Comparison of ENCODE assay signal across 21 cellular contexts in the genomic region with DNA sequence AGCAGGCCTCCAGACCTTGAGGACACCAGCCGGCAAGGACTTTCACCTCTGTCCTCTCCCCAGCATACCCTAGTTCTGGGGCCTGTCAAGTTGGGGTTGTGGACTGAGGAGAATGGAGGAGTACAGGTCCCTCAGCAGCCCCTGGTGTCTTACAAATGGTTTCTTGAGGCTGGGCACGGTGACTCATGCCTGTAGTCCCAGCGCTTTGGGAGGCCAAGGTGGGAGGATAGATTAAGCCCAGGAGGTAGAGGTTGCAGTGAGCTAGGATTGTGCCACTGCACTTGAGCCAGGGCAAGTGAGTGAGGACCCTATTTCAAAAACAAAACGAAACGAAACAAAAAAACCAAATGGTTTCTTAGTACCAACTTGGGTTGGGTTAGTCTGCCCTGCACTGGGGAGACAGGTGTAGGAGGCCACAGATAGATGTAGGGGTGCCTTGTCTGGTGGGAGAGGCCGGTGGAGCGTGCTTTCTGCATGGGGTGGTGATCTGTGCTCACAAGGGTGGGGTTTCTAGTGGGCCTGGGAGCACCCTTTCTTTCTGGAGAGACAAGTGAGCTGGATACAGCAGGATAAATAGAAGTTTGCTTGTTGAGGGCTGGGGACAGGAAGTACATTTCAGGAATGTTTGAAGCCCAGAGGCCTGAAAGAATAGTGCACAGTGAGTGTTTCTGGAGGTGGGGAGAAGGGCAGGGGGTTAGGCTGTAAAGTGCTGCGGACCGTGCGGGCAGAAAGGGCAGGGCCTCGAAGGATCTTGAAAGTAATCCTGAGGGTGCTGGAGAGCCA. TPM values are rescaled to one million over a fixed set of nuclear protein-coding genes. Genes with fewer than 3 reads are reported as not detected.
DNase-seq lines count a peak whose midpoint lies in the region; ATAC-seq and TF ChIP-seq lines count a peak whose summit lies in the region.
"Had no signal": no experiment of that assay in that cellular context is flagged by ENCODE, and none has a peak within 500 bp of the region (broad histone marks: within the 10 kb centered on the region; RNA-seq: fewer than 3 reads in every experiment).

No MANE protein-coding gene starts in this region.

- H3K4me1 Mint-ChIP-seq in neural crest cell: peaks cover 52% of the 10 kb centered on the region
- H3K4me1 Mint-ChIP-seq in activated CD4-positive, alpha-beta T cell treated with anti-CD3 and anti-CD28 coated beads for 36 hours: peaks cover 7% of the 10 kb centered on the region

- no peak overlapping the region for H3K27ac Mint-ChIP-seq in neural crest cell (ENCODE audit: unreplicated experiment)
- H3K27ac Mint-ChIP-seq in activated CD4-positive, alpha-beta T cell treated with anti-CD3 and anti-CD28 coated beads for 36 hours: no peak overlapping the region
- H3K27ac Mint-ChIP-seq: activated CD8-positive, alpha-beta memory T cell treated with anti-CD3 and anti-CD28 coated beads, Interleukin-2, amount 10 ng/mL, durations not matched to agents 7 days and 5 days had no signal

- H3K4me1 ChIP-seq in RWPE2 (ENCODE audit: insufficient read depth, poor library complexity, severe bottlenecking) (peaks cover 3% of the 10 kb centered on the region), gastrocnemius medialis (peaks cover 7 to 8% of the 10 kb centered on the region in 2 donors)

- H3K27me3 ChIP-seq in RWPE2 (ENCODE audit: insufficient read depth, poor library complexity, severe bottlenecking) (peaks cover 29% of the 10 kb centered on the region), gastrocnemius medialis (peaks cover 31 to 39% (median 31%) of the 10 kb centered on the region in 3 donors)
- H3K27me3 ChIP-seq: ovary had no signal

- CTCF ChIA-PET in activated CD4-positive, alpha-beta T cell treated with anti-CD3 and anti-CD28 coated beads for 36 hours (lab: Charles Lee): interaction anchor here (0.8 to 1.1 kb wide), 3 partner anchors 7 to 17 kb away, joined by 3 to 4 read pairs (median 3); no protein-coding TSS in a partner anchor

- no peaks in the 10 kb centered on the region for H3K9me3 Mint-ChIP-seq in neural crest cell
- H3K9me3 Mint-ChIP-seq in activated CD4-positive, alpha-beta T cell treated with anti-CD3 and anti-CD28 coated beads for 36 hours (ENCODE audit: low read depth): no peaks in the 10 kb centered on the region

- POLR2A ChIA-PET in activated CD4-positive, alpha-beta T cell treated with anti-CD3 and anti-CD28 coated beads for 36 hours (lab: Charles Lee): interaction anchor here (0.6 kb wide), 1 partner anchor 740 kb away, joined by 3 read pairs; no protein-coding TSS in a partner anchor

- no peaks in the 10 kb centered on the region for H3K36me3 ChIP-seq in RWPE2 (ENCODE audit: low read depth)
- H3K36me3 ChIP-seq in gastrocnemius medialis: no peaks in the 10 kb centered on the region
- H3K36me3 ChIP-seq: adrenal gland, ovary had no signal

- H3K9me3 ChIP-seq in RWPE2 (ENCODE audit: severe bottlenecking) (no peaks in the 10 kb centered on the region), gastrocnemius medialis (no peaks in the 10 kb centered on the region)
- H3K9me3 ChIP-seq: adrenal gland, ovary had no signal

- H3K4me3 Mint-ChIP-seq in neural crest cell: peak overlapping the region; percentile 47
- H3K4me3 Mint-ChIP-seq in activated CD4-positive, alpha-beta T cell treated with anti-CD3 and anti-CD28 coated beads for 36 hours: no peak overlapping the region
- H3K4me3 Mint-ChIP-seq: activated CD8-positive, alpha-beta memory T cell treated with anti-CD3 and anti-CD28 coated beads, Interleukin-2, amount 10 ng/mL, durations not matched to agents 7 days and 5 days had no signal

- ATAC-seq in RWPE2 (ENCODE audit: low read depth) (no peak), HG03045 (IDR thresholded peaks at IDR 0.05; ENCODE audit: unreplicated experiment) (no peak), gastrocnemius medialis (no peak)
- ATAC-seq in activated CD4-positive, alpha-beta T cell treated with anti-CD3 and anti-CD28 coated beads for 36 hours: no peak
- ATAC-seq: activated CD8-positive, alpha-beta memory T cell treated with anti-CD3 and anti-CD28 coated beads, Interleukin-2, amount 10 ng/mL, durations not matched to agents 7 days and 5 days; Panc1 had no signal

- TF ChIP-seq POLR2A in gastrocnemius medialis (IDR thresholded peaks at IDR 0.05): no peak

- TF ChIP-seq CTCF in RWPE2 (IDR thresholded peaks at IDR 0.05; ENCODE audit: poor library complexity, severe bottlenecking): no peak
- TF ChIP-seq CTCF in neural crest cell (conservative IDR thresholded peaks at IDR 0.05): no peak
- no peak for TF ChIP-seq CTCF in gastrocnemius medialis (IDR thresholded peaks at IDR 0.05 in 4 of 5, conservative IDR thresholded peaks at IDR 0.05 in 1 of 5)

- H3K4me3 ChIP-seq in RWPE2 (ENCODE audit: severe bottlenecking): no peak overlapping the region
- H3K4me3 ChIP-seq in gastrocnemius medialis: no peak overlapping the region
- H3K4me3 ChIP-seq: adrenal gland, ovary, SK-N-MC had no signal

- H3K27ac ChIP-seq in RWPE2 (ENCODE audit: poor library complexity, severe bottlenecking) (no peak overlapping the region), gastrocnemius medialis (no peak overlapping the region)
- H3K27ac ChIP-seq: ovary, SK-N-MC had no signal

- peaks cover 35% of the 10 kb centered on the region for H3K27me3 Mint-ChIP-seq in neural crest cell (ENCODE audit: low read depth)
- peaks cover 37% of the 10 kb centered on the region for H3K27me3 Mint-ChIP-seq in activated CD4-positive, alpha-beta T cell treated with anti-CD3 and anti-CD28 coated beads for 36 hours

- intact Hi-C loops in gastrocnemius medialis (cut with DNase I; ENCODE audit: low total_unique reads): no loop called here
- intact Hi-C loops in activated CD4-positive, alpha-beta T cell treated with anti-CD3 and anti-CD28 coated beads for 36 hours (cut with DNase I, micrococcal nuclease): no loop called here

- DNase-seq in ACHN (peak; percentile 11), RWPE2 (ENCODE audit: low spot score) (peak; percentile 34), foreskin melanocyte (peak; percentile 24), neural crest cell (ENCODE audit: low read depth, low spot score) (no peak), NCI-H748 treated with DMSO at 0.1 percent for 48 hours (lab: John Stamatoyannopoulos, UW) (no peak), gastrocnemius medialis (no peak)
- DNase-seq in activated CD4-positive, alpha-beta T cell treated with anti-CD3 and anti-CD28 coated beads for 36 hours: no peak
- DNase-seq: activated CD8-positive, alpha-beta memory T cell treated with anti-CD3 and anti-CD28 coated beads, Interleukin-2, amount 10 ng/mL, durations not matched to agents 7 days and 5 days; adrenal gland; central memory CD4-positive, alpha-beta T cell; DMS53; effector CD8-positive, alpha-beta T cell; Kasumi-1; NCI-H1417 treated with DMSO at 0.1 percent for 48 hours; NCI-H2171 treated with DMSO at 0.1 percent for 48 hours; ovary; stimulated activated CD4-positive, alpha-beta T cell treated with anti-CD3 and anti-CD28 coated beads, Interleukin-2, amount 100 ng/mL, for 48 hours; T1000 had no signal

- H3K36me3 Mint-ChIP-seq in neural crest cell (ENCODE audit: low read depth): no peaks in the 10 kb centered on the region
- H3K36me3 Mint-ChIP-seq in activated CD4-positive, alpha-beta T cell treated with anti-CD3 and anti-CD28 coated beads for 36 hours (ENCODE audit: low read depth): no peaks in the 10 kb centered on the region
- H3K36me3 Mint-ChIP-seq: activated CD8-positive, alpha-beta memory T cell treated with anti-CD3 and anti-CD28 coated beads, Interleukin-2, amount 10 ng/mL, durations not matched to agents 7 days and 5 days had no signal

- in situ Hi-C loops in ACHN (cut with HindIII; ENCODE audit: low pct_ligation_motif_present, low pct_unique_long_range_greater_than_20kb, low sequenced_read_pairs) (no loop called here), gastrocnemius medialis (cut with MboI; ENCODE audit: low sequenced_read_pairs in 4 of 4) (no loop called here)

RNA-seq across cellular contexts. Expression of gene PSD2, which starts 37.7 kb away (rescaled TPM):
- 0.66 and 0.68 TPM in 2 replicates for total RNA-seq in neural crest cell
- total RNA-seq in gastrocnemius medialis: under 1 TPM in 1 of 4 donors, not detected in 3; 0.10 TPM
- total RNA-seq in activated CD4-positive, alpha-beta T cell treated with anti-CD3 and anti-CD28 coated beads for 36 hours: not detected
- total RNA-seq: activated CD8-positive, alpha-beta memory T cell treated with anti-CD3 and anti-CD28 coated beads, Interleukin-2, amount 10 ng/mL, durations not matched to agents 7 days and 5 days had no signal

Comparison
In these comparisons a context has a peak if more than half of its experiments do, and no peak if none do; other contexts are left out.
1. DNase-seq: peak in ACHN (single experiment), RWPE2 (single experiment) and foreskin melanocyte (single experiment); none in neural crest cell (single experiment), NCI-H748 treated with DMSO at 0.1 percent for 48 hours (single experiment), gastrocnemius medialis (0 of 2) and activated CD4-positive, alpha-beta T cell treated with anti-CD3 and anti-CD28 coated beads for 36 hours (single experiment).